In the genomic region with DNA sequence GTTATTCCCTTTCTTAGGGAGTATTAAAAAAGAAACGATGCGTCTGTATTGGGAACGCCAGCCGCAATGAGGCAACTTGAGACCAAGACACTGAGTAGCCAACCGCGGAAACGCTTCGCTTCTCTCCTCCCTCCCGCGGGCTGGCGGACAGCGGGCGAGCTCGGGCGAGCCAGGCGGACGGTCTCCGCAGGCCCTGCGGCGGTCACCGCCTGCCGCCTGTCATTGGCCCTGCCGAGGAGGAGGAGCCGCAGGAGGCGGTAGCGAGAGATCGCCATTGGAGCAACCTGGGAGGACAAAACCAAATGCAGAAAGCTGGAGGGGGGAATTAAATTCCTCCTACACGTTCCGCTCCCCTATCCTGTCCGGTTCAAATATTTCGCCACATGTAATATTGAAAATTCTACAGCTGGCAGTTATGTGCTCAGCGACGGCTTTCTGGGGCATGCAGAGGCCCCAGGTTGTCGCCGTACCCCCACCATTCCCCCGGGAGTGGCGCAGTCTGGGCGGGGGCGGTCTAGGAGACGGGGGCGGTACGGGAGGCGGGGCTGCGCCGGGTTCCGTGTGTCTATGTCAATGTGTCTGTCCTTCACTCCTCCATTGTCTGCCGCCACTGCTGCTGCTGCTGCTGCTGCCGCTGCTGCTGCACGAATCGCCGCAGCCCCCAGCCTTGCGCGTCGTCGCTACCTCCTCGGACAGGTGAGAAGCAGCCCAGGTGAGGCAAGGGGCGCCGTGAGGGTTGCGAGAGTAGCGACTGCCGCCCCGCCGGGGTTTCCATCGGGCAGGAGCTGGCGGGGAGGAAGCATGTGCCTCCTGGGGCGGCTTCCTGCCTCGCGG, we compare ENCODE assay signal across 8 cellular contexts. TPM values are rescaled to one million over a fixed set of nuclear protein-coding genes. Genes with fewer than 3 reads are reported as not detected.
DNase-seq lines count a peak whose midpoint lies in the region; ATAC-seq and TF ChIP-seq lines count a peak whose summit lies in the region.

A gene (minus strand): TSS at position 162 of the 834 bp plus-strand sequence. CDS start 181 bp downstream, outside the sequence.
A gene (plus strand): TSS at position 589 of the 834 bp plus-strand sequence. CDS start 19,263 bp downstream, outside the sequence.

- peak; percentile 97 for ATAC-seq in GM21529 (IDR thresholded peaks at IDR 0.05; ENCODE audit: unreplicated experiment)
- peak; percentile 92 for ATAC-seq in IMR-90 (ENCODE audit: low read depth)

- H3K9me1 ChIP-seq in IMR-90 (ENCODE audit: insufficient read depth, low read length), result 0 out of 2 replicates have a peak, but pooled peaks cover 9% of the 10 kb centered on the region

- H3K79me1 ChIP-seq in IMR-90 (ENCODE audit: low read depth in 1 of 2, low read length in 2 of 2), result peaks cover 22 to 60% of the 10 kb centered on the region in 2 experiments

- H3K9me3 ChIP-seq in IMR-90 (ENCODE audit: control insufficient read depth, insufficient read depth, low read length) (no peaks in the 10 kb centered on the region), OCI-LY7 (ENCODE audit: low read length) (no peaks in the 10 kb centered on the region), mononuclear cell (ENCODE audit: low read depth, low read length) (no peaks in the 10 kb centered on the region)

- peak within 1 kb of the TSS; percentile 89 for H3K23ac ChIP-seq in IMR-90 (ENCODE audit: low read depth, low read length)

- H4K5ac ChIP-seq in IMR-90 (ENCODE audit: low read depth, low read length), result peak within 1 kb of the TSS; percentile 87

- H3K79me2 ChIP-seq in OCI-LY7 (ENCODE audit: insufficient read depth, low read depth, low read length), result peaks cover 51% of the 10 kb centered on the region

- peak within 1 kb of the TSS; percentile 96 for H3K14ac ChIP-seq in IMR-90 (replicated peaks; ENCODE audit: low read depth, low read length)

- BruUV-seq in IMR-90 (replicated peaks; lab: Mats Ljungman, UMichigan) (no TSS peak), OCI-LY7 (replicated peaks; lab: Mats Ljungman, UMichigan) (no TSS peak)

- no peaks in the 10 kb centered on the region for H3K9me2 ChIP-seq in OCI-LY7 (ENCODE audit: insufficient read depth, low read length)

- POLR2A ChIA-PET in IMR-90 (lab: Charles Lee; ENCODE audit: unreplicated experiment), result interaction anchor here (0.6 kb wide), 1 partner anchor 11 kb away, joined by 3 read pairs; no protein-coding TSS in a partner anchor
- POLR2A ChIA-PET in OCI-LY7 (lab: Charles Lee), result interaction anchor here (0.7 to 2.2 kb wide), 5 partner anchors 9 to 43 kb away, joined by 3 to 9 read pairs (median 7); no protein-coding TSS in a partner anchor

- peak within 1 kb of the TSS; percentile 91 to 99 for H4K8ac ChIP-seq in IMR-90 (ENCODE audit: low read depth in 2 of 2, low read length in 2 of 2)

- TF ChIP-seq POLR2A in IMR-90 (IDR thresholded peaks at IDR 0.05; ENCODE audit: low read depth, low read length), result peak; percentile 98

- dilution Hi-C loops in IMR-90 (cut with HindIII; ENCODE audit: low sequenced_read_pairs, unreplicated experiment), result no loop called here

- peak within 1 kb of the TSS; percentile 98 for H3K4ac ChIP-seq in IMR-90 (ENCODE audit: low read depth, low read length)

- H4K91ac ChIP-seq in IMR-90 (ENCODE audit: insufficient read depth, low read depth, low read length), result peak within 1 kb of the TSS; percentile 95

- H2BK5ac ChIP-seq in IMR-90 (ENCODE audit: low read depth, low read length, poor library complexity, severe bottlenecking), result peak within 1 kb of the TSS; percentile 93

- H3K4me2 ChIP-seq in IMR-90 (ENCODE audit: low read depth, low read length) (peak within 1 kb of the TSS; percentile 96), OCI-LY7 (ENCODE audit: low read length) (peak within 1 kb of the TSS; percentile 97)

- H2BK15ac ChIP-seq in IMR-90 (ENCODE audit: low read depth, low read length), result peak within 1 kb of the TSS; percentile 77; the same call in 1 of the 3 replicates

- 0% methylated on average over 29 of the region's 68 CpGs; no CpG with 5 or more reads in 1 of the 2 experiments for WGBS in IMR-90 (ENCODE audit: extremely low coverage in 2 of 2, insufficient read length in 1 of 2), 2 experiments

- in situ Hi-C loops in IMR-90 (cut with MboI; ENCODE audit: low sequenced_read_pairs), result no loop called here

- peak within 1 kb of the TSS; percentile 74 for H3K4me3 ChIP-seq in IMR-90 (ENCODE audit: insufficient read depth, low read depth, low read length)
- H3K4me3 ChIP-seq in OCI-LY7 (ENCODE audit: low read depth, low read length, poor library complexity, severe bottlenecking), result peak within 1 kb of the TSS; percentile 96
- H3K4me3 ChIP-seq in mononuclear cell (ENCODE audit: low read length), result peak within 1 kb of the TSS; percentile 74

- H4K20me1 ChIP-seq in IMR-90 (ENCODE audit: insufficient read depth, low read length) (peaks cover 14% of the 10 kb centered on the region; the same call in 1 of the 2 replicates), OCI-LY7 (ENCODE audit: insufficient read depth, low read length) (peaks cover 41% of the 10 kb centered on the region)

- peak within 1 kb of the TSS; percentile 84 for H3K18ac ChIP-seq in IMR-90 (ENCODE audit: low read depth, low read length)

- TF ChIP-seq RAD21 in IMR-90 (IDR thresholded peaks at IDR 0.05; ENCODE audit: low read length), result 0 out of 2 replicates have a peak, but pooled peaks have one; percentile 7

- H2AK9ac ChIP-seq in IMR-90 (replicated peaks; ENCODE audit: low read depth, low read length, poor library complexity), result peak within 1 kb of the TSS; percentile 91

- DNase-seq in DMS 273 (lab: John Stamatoyannopoulos, UW; ENCODE audit: unreplicated experiment) (peak; percentile 99), IMR-90 (peak; percentile 97), OCI-LY7 (ENCODE audit: low spot score) (peak; percentile 95), activated T-cell treated with anti-CD3 and anti-CD28 coated beads for 4 hours (peak; percentile 88), epithelial cell of prostate (ENCODE audit: low read depth, low spot score) (peak; percentile 80)
- peak; percentile 86 for DNase-seq in stimulated activated CD8-positive, alpha-beta memory T cell treated with anti-CD3 and anti-CD28 coated beads, Interleukin-2, amount 100 ng/mL, for 48 hours (ENCODE audit: low read depth in 2 of 2)

- H3K56ac ChIP-seq in IMR-90 (ENCODE audit: extremely low read depth, insufficient read depth, low read length), result peak within 1 kb of the TSS; percentile 97

- peak within 1 kb of the TSS; percentile 73 for H2AK5ac ChIP-seq in IMR-90 (ENCODE audit: low read depth, low read length)

- intact Hi-C loops in IMR-90 (cut with micrococcal nuclease) (loop anchor here (1.0 to 5.0 kb wide), 4 partner anchors 12 to 271 kb away; a partner anchor contains a TSS), OCI-LY7 (cut with micrococcal nuclease; ENCODE audit: unreplicated experiment) (loop anchor here (5.0 kb wide), 1 partner anchor 106 kb away; a partner anchor contains a TSS)

- no peaks in the 10 kb centered on the region for H3K36me3 ChIP-seq in IMR-90 (ENCODE audit: control insufficient read depth, insufficient read depth, low read length)
- peaks cover 24% of the 10 kb centered on the region for H3K36me3 ChIP-seq in OCI-LY7 (ENCODE audit: insufficient read depth, low read length)

- H3K27ac ChIP-seq in IMR-90 (ENCODE audit: insufficient read depth, low read length) (peak within 1 kb of the TSS; percentile 93), OCI-LY7 (ENCODE audit: low read depth, low read length, poor library complexity, severe bottlenecking) (peak within 1 kb of the TSS; percentile 35), epithelial cell of prostate (peak within 1 kb of the TSS; percentile 75)

- peak within 1 kb of the TSS; percentile 98 for H2AFZ ChIP-seq in IMR-90 (replicated peaks; ENCODE audit: low read length, poor library complexity)
- peak within 1 kb of the TSS; percentile 92 for H2AFZ ChIP-seq in OCI-LY7 (ENCODE audit: low read length)

- TF ChIP-seq CTCF in IMR-90 (conservative IDR thresholded peaks at IDR 0.05; ENCODE audit: low read depth, low read length) (no peak), OCI-LY7 (conservative IDR thresholded peaks at IDR 0.05; ENCODE audit: low read length) (no peak)

- H2BK120ac ChIP-seq in IMR-90 (ENCODE audit: low read depth, low read length), result peak within 1 kb of the TSS; percentile 100

- no peaks in the 10 kb centered on the region for H3K27me3 ChIP-seq in IMR-90 (ENCODE audit: control insufficient read depth, insufficient read depth, low read length)
- no peaks in the 10 kb centered on the region for H3K27me3 ChIP-seq in mononuclear cell (ENCODE audit: insufficient read depth, low read length)

- peak within 1 kb of the TSS; percentile 88 for H3K9ac ChIP-seq in IMR-90 (ENCODE audit: low read depth, low read length)

- CTCF ChIA-PET in IMR-90 (lab: Yijun Ruan, JAX) (interaction anchor here (0.8 kb wide), 1 partner anchor 470 kb away, joined by 3 read pairs; no protein-coding TSS in a partner anchor), OCI-LY7 (lab: Charles Lee; ENCODE audit: unreplicated experiment) (no interaction called here)

- H2BK20ac ChIP-seq in IMR-90 (ENCODE audit: low read depth, low read length), result peak within 1 kb of the TSS; percentile 99

- H3K4me1 ChIP-seq in IMR-90 (ENCODE audit: control insufficient read depth, insufficient read depth, low read length) (peaks cover 6% of the 10 kb centered on the region), OCI-LY7 (ENCODE audit: insufficient read depth, low read length, poor library complexity, severe bottlenecking) (peaks cover 34% of the 10 kb centered on the region), mononuclear cell (ENCODE audit: insufficient read depth, low read length) (peaks cover 33% of the 10 kb centered on the region)

TF ChIP-seq in IMR-90, 13 proteins besides CTCF, POLR2A, EP300 and RAD21 (continues in another document):
- TF ChIP-seq MAZ (IDR thresholded peaks at IDR 0.05; ENCODE audit: borderline replicate concordance, low read depth, low read length) (no peak; the same call in 1 of the 2 replicates), BHLHE40 (IDR thresholded peaks at IDR 0.05; ENCODE audit: low read depth, low read length) (peak; percentile 99), MXI1 (IDR thresholded peaks at IDR 0.05; ENCODE audit: borderline replicate concordance, low read depth, low read length) (peak; percentile 94), CHD1 (IDR thresholded peaks at IDR 0.05; ENCODE audit: low read depth, low read length) (peak; percentile 99; the same call in 1 of the 2 replicates), RFX5 (IDR thresholded peaks at IDR 0.05; ENCODE audit: low read depth, low read length) (no peak)

RNA-seq across cellular contexts. Expression of the first gene that starts in this region (rescaled TPM):
- total RNA-seq in IMR-90 (2012; rRNA removed) (41.9 and 43.6 TPM in 2 replicates), OCI-LY7 (2022) (13.0 and 15.2 TPM in 2 replicates), mononuclear cell (6.7 TPM)
- polyA plus RNA-seq in IMR-90 (2012; rRNA removed), result 15.8 and 19.5 TPM in 2 replicates
- polyA plus RNA-seq in IMR-90 (2012; cell fraction: cytosol; rRNA removed), result 5.3 TPM in 2 replicates
- polyA plus RNA-seq in IMR-90 (2012; cell fraction: nucleus; rRNA removed; ENCODE audit: low replicate concordance), result 3.9 and 25.7 TPM in 2 replicates
- 10.3 and 11.9 TPM in 2 replicates for total RNA-seq in OCI-LY7 (2014; rRNA removed; shearing (Covaris generic))

RNA-seq across cellular contexts. Expression of the second gene that starts in this region (rescaled TPM):
- 58.1 and 65.0 TPM in 2 replicates for total RNA-seq in IMR-90 (2012; rRNA removed)
- 86.1 and 92.9 TPM in 2 replicates for polyA plus RNA-seq in IMR-90 (2012; rRNA removed)
- polyA plus RNA-seq in IMR-90 (2012; cell fraction: cytosol; rRNA removed), result 28.3 and 30.7 TPM in 2 replicates
- polyA plus RNA-seq in IMR-90 (2012; cell fraction: nucleus; rRNA removed; ENCODE audit: low replicate concordance), result 10.4 and 40.8 TPM in 2 replicates
- 66.8 and 84.9 TPM in 2 replicates for total RNA-seq in OCI-LY7 (2014; rRNA removed; shearing (Covaris generic))
- 75.2 and 81.6 TPM in 2 replicates for total RNA-seq in OCI-LY7 (2022)
- 21.3 TPM for total RNA-seq in mononuclear cell

Comparison
In these comparisons a context has a peak if more than half of its experiments do, and no peak if none do; other contexts are left out.
1. Peak in every context shown above with its lines: DNase-seq, ATAC-seq, H3K4me3 ChIP-seq and H3K27ac ChIP-seq.
2. H3K27ac ChIP-seq: peak in every context shown above with its lines; median percentile 93 in IMR-90; 75 in epithelial cell of prostate; 35 in OCI-LY7.